ENCODE assay signal across 1 cellular context in genomic region chr10:72086466-72087391, GRCh38.
TF ChIP-seq lines count a peak whose summit lies in the region.

No MANE protein-coding gene starts in this region.

TF ChIP-seq in HepG2, 621 proteins besides CTCF, POLR2A, EP300 and RAD21 (continued from another document and continues in another):
- TF ChIP-seq ZNF18 (CRISPR knock-in tag; IDR thresholded peaks at IDR 0.05; ENCODE audit: insufficient replicate concordance) (peak; percentile 28), GMEB2 (CRISPR knock-in tag; IDR thresholded peaks at IDR 0.05; ENCODE audit: low read depth) (no peak), ZNF552 (CRISPR knock-in tag; IDR thresholded peaks at IDR 0.05; ENCODE audit: borderline replicate concordance) (no peak), ZSCAN25 (CRISPR knock-in tag; IDR thresholded peaks at IDR 0.05) (peak; percentile 96), MED13 (CRISPR knock-in tag; IDR thresholded peaks at IDR 0.05) (no peak), SIN3A (IDR thresholded peaks at IDR 0.05; ENCODE audit: borderline replicate concordance, low read depth, low read length) (no peak), RFXAP (CRISPR knock-in tag; IDR thresholded peaks at IDR 0.05; ENCODE audit: borderline replicate concordance) (peak; percentile 24; the same call in 1 of the 2 replicates), NFE2L1 (CRISPR knock-in tag; IDR thresholded peaks at IDR 0.05; ENCODE audit: borderline replicate concordance) (no peak), HMG20A (CRISPR knock-in tag; IDR thresholded peaks at IDR 0.05; ENCODE audit: borderline replicate concordance) (no peak), ATRX (CRISPR knock-in tag; IDR thresholded peaks at IDR 0.05; ENCODE audit: borderline replicate concordance) (no peak), SIX1 (CRISPR knock-in tag; IDR thresholded peaks at IDR 0.05; ENCODE audit: borderline replicate concordance) (no peak), HDAC1 (CRISPR knock-in tag; IDR thresholded peaks at IDR 0.05) (no peak), SOX13 (IDR thresholded peaks at IDR 0.05) (no peak), SOX13 (CRISPR knock-in tag; conservative IDR thresholded peaks at IDR 0.05 in 1 of 2, IDR thresholded peaks at IDR 0.05 in 1 of 2) (no peak; a peak in 1 of 4 replicates), PRDM10 (CRISPR knock-in tag; IDR thresholded peaks at IDR 0.05; ENCODE audit: low read depth) (no peak), ZSCAN21 (CRISPR knock-in tag; IDR thresholded peaks at IDR 0.05; ENCODE audit: borderline replicate concordance) (0 out of 2 replicates have a peak, but pooled peaks have one; percentile 4), ZNF280D (CRISPR knock-in tag; IDR thresholded peaks at IDR 0.05) (no peak), SRSF1 (optimal IDR thresholded peaks at IDR 0.05; ENCODE audit: low read depth, low read length) (no peak), STAT5B (CRISPR knock-in tag; IDR thresholded peaks at IDR 0.05) (no peak), TGIF2 (CRISPR knock-in tag; IDR thresholded peaks at IDR 0.05) (no peak), ZNF296 (CRISPR knock-in tag; conservative IDR thresholded peaks at IDR 0.05) (no peak), NR3C1 (CRISPR knock-in tag; IDR thresholded peaks at IDR 0.05) (no peak), ATF7 (IDR thresholded peaks at IDR 0.05) (no peak), ATF7 (CRISPR knock-in tag; IDR thresholded peaks at IDR 0.05) (no peak), ZNF615 (CRISPR knock-in tag; IDR thresholded peaks at IDR 0.05; ENCODE audit: borderline replicate concordance) (no peak), ARID3A (IDR thresholded peaks at IDR 0.05; ENCODE audit: low read depth, low read length) (no peak), ZNF383 (CRISPR knock-in tag; IDR thresholded peaks at IDR 0.05; ENCODE audit: borderline replicate concordance) (no peak), ZNF547 (CRISPR knock-in tag; IDR thresholded peaks at IDR 0.05) (no peak), REXO4 (CRISPR knock-in tag; IDR thresholded peaks at IDR 0.05; ENCODE audit: borderline replicate concordance) (no peak), TFDP1 (CRISPR knock-in tag; IDR thresholded peaks at IDR 0.05; ENCODE audit: borderline replicate concordance) (peak; percentile 52; the same call in 1 of the 2 replicates), ZNF33B (CRISPR knock-in tag; IDR thresholded peaks at IDR 0.05) (no peak), TFE3 (CRISPR knock-in tag; IDR thresholded peaks at IDR 0.05) (no peak), HOXA7 (CRISPR knock-in tag; IDR thresholded peaks at IDR 0.05) (no peak), FOXM1 (CRISPR knock-in tag; IDR thresholded peaks at IDR 0.05) (no peak), ZBTB10 (CRISPR knock-in tag; IDR thresholded peaks at IDR 0.05; ENCODE audit: borderline replicate concordance) (no peak), ZBTB25 (CRISPR knock-in tag; IDR thresholded peaks at IDR 0.05) (no peak; the same call in 1 of the 2 replicates), GPBP1L1 (CRISPR knock-in tag; IDR thresholded peaks at IDR 0.05) (no peak), SIN3B (IDR thresholded peaks at IDR 0.05; ENCODE audit: low read length) (no peak), SOX5 (CRISPR knock-in tag; IDR thresholded peaks at IDR 0.05; ENCODE audit: borderline replicate concordance) (no peak; the same call in 1 of the 2 replicates), ZNF446 (CRISPR knock-in tag; IDR thresholded peaks at IDR 0.05) (no peak)
